14 cellular contexts compared by ENCODE assay signal in the genomic region with DNA sequence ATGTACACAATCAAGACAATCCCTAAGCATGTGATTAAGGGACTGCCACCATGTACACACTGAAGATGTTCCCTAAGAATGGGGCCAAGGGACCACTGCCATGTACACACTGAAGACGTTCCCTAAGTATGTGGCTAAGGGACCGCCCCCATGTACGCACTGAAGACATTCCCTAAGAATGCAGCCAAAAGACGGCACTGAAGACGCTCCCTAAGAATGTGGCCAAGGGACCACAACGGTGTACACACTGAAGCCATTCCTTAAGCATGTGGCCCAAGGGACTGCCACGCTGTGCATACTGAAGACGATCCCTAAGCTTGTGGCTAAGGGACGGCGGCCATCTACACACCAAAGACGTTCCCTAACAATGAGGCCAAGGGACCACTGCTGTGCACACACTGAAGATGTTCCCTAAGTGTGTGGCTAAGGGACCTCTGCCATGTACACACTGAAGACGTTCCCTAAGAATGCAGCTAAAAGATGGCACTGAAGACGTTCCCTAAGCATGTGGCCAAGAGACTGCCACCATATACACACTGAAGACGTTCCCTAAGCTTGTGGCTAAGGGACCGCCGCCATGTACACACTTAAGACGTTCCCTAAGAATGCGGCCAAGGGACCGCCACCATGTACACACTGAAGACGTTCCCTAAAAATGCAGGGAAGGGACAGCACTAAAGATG.
"Had no signal": no experiment of that assay in that cellular context is flagged by ENCODE, and none has a peak within 500 bp of the region (broad histone marks: within the 10 kb centered on the region; RNA-seq: fewer than 3 reads in every experiment).

No MANE protein-coding gene starts in this region.

- H3K27me3 ChIP-seq: esophagus muscularis mucosa, right lobe of liver had no signal

- H3K4me2 ChIP-seq: smooth muscle cell had no signal

- FAIRE-seq: astrocyte, bronchial epithelial cell, colon had no signal

- H3K4me3 ChIP-seq: esophagus muscularis mucosa, right lobe of liver, smooth muscle cell had no signal

- H3K27ac Mint-ChIP-seq: activated CD4-positive, alpha-beta memory T cell treated with anti-CD3 and anti-CD28 coated beads, Interleukin-2, amount 10 ng/mL, durations not matched to agents 7 days and 5 days; activated naive CD4-positive, alpha-beta T cell treated with anti-CD3 and anti-CD28 coated beads, Interleukin-2, amount 10 ng/mL, durations not matched to agents 7 days and 5 days; activated T-cell treated with anti-CD3 and anti-CD28 coated beads, Interleukin-2, amount 50 U/mL, for 24 hours; T-helper 17 cell had no signal

- DNase-seq: activated CD4-positive, alpha-beta memory T cell treated with anti-CD3 and anti-CD28 coated beads, Interleukin-2, amount 10 ng/mL, durations not matched to agents 7 days and 5 days; activated CD4-positive, alpha-beta T cell treated with anti-CD3 and anti-CD28 coated beads for 4 hours; activated naive CD4-positive, alpha-beta T cell treated with anti-CD3 and anti-CD28 coated beads, Interleukin-2, amount 10 ng/mL, durations not matched to agents 7 days and 5 days; activated T-cell treated with anti-CD3 and anti-CD28 coated beads, Interleukin-2, amount 50 U/mL, for 24 hours; hypothalamus; nephron progenitor cell; stimulated activated CD4-positive, alpha-beta T cell treated with anti-CD3 and anti-CD28 coated beads, Interleukin-1b, Interleukin-23, amount 100 ng/mL, for 48 hours; T-helper 17 cell had no signal

- H3K27me3 Mint-ChIP-seq: activated CD4-positive, alpha-beta memory T cell treated with anti-CD3 and anti-CD28 coated beads, Interleukin-2, amount 10 ng/mL, durations not matched to agents 7 days and 5 days; activated naive CD4-positive, alpha-beta T cell treated with anti-CD3 and anti-CD28 coated beads, Interleukin-2, amount 10 ng/mL, durations not matched to agents 7 days and 5 days; activated T-cell treated with anti-CD3 and anti-CD28 coated beads, Interleukin-2, amount 50 U/mL, for 24 hours; T-helper 17 cell had no signal

- H3K36me3 Mint-ChIP-seq: activated naive CD4-positive, alpha-beta T cell treated with anti-CD3 and anti-CD28 coated beads, Interleukin-2, amount 10 ng/mL, durations not matched to agents 7 days and 5 days had no signal

- H3K4me3 Mint-ChIP-seq: activated CD4-positive, alpha-beta memory T cell treated with anti-CD3 and anti-CD28 coated beads, Interleukin-2, amount 10 ng/mL, durations not matched to agents 7 days and 5 days; activated naive CD4-positive, alpha-beta T cell treated with anti-CD3 and anti-CD28 coated beads, Interleukin-2, amount 10 ng/mL, durations not matched to agents 7 days and 5 days; activated T-cell treated with anti-CD3 and anti-CD28 coated beads, Interleukin-2, amount 50 U/mL, for 24 hours; nephron progenitor cell; T-helper 17 cell had no signal

- H3K9me3 ChIP-seq: esophagus muscularis mucosa, right lobe of liver had no signal

- H3K36me3 ChIP-seq: esophagus muscularis mucosa, right lobe of liver had no signal

- ATAC-seq: right lobe of liver, T-helper 17 cell had no signal

- H3K27ac ChIP-seq: esophagus muscularis mucosa had no signal

- H3K4me1 ChIP-seq: esophagus muscularis mucosa had no signal

- H3K4me1 Mint-ChIP-seq: activated CD4-positive, alpha-beta memory T cell treated with anti-CD3 and anti-CD28 coated beads, Interleukin-2, amount 10 ng/mL, durations not matched to agents 7 days and 5 days; activated naive CD4-positive, alpha-beta T cell treated with anti-CD3 and anti-CD28 coated beads, Interleukin-2, amount 10 ng/mL, durations not matched to agents 7 days and 5 days had no signal
